ENCODE assay signal across 8 cellular contexts in genomic region chr7:117019786-117020604, GRCh38.
DNase-seq lines count a peak whose midpoint lies in the region; ATAC-seq and TF ChIP-seq lines count a peak whose summit lies in the region.

No MANE protein-coding gene starts in this region.

- no peaks in the 10 kb centered on the region for H3K9me3 ChIP-seq in uterus

- no peak overlapping the region for H3K4me3 ChIP-seq in GM23338
- H3K4me3 ChIP-seq in uterus, result peak overlapping the region; percentile 2 to 22

- TF ChIP-seq POLR2A in uterus (IDR thresholded peaks at IDR 0.05), result peak in 1 of 2 donors; percentile 49

- H3K27me3 Mint-ChIP-seq in GM23338 (ENCODE audit: insufficient read depth, low read depth, poor library complexity) (no peaks in the 10 kb centered on the region), endothelial cell (ENCODE audit: unreplicated experiment) (no peaks in the 10 kb centered on the region), memory B cell (no peaks in the 10 kb centered on the region)
- H3K27me3 Mint-ChIP-seq in stimulated activated naive CD8-positive, alpha-beta T cell treated with anti-CD3 and anti-CD28 coated beads, Interleukin-15, amount 100 ng/mL, for 72 hours, result no peaks in the 10 kb centered on the region

- no peaks in the 10 kb centered on the region; the same call in 1 of the 2 replicates for H3K79me2 ChIP-seq in GM23338 (replicated peaks; ENCODE audit: insufficient read depth)

- H3K27ac Mint-ChIP-seq in GM23338 (no peak overlapping the region), endothelial cell (ENCODE audit: unreplicated experiment) (no peak overlapping the region), memory B cell (no peak overlapping the region)
- H3K27ac Mint-ChIP-seq in stimulated activated naive CD8-positive, alpha-beta T cell treated with anti-CD3 and anti-CD28 coated beads, Interleukin-15, amount 100 ng/mL, for 72 hours, result no peak overlapping the region

- no peaks in the 10 kb centered on the region for H3K36me3 ChIP-seq in GM23338 (ENCODE audit: insufficient read depth)
- no peaks in the 10 kb centered on the region for H3K36me3 ChIP-seq in uterus

- no peaks in the 10 kb centered on the region for H4K20me1 ChIP-seq in GM23338 (replicated peaks; ENCODE audit: insufficient read depth)

- H3K4me1 Mint-ChIP-seq in GM23338 (peaks cover 3% of the 10 kb centered on the region; the same call in 2 of the 3 replicates), endothelial cell (ENCODE audit: unreplicated experiment) (peaks cover 16% of the 10 kb centered on the region), memory B cell (peaks cover 19% of the 10 kb centered on the region)
- H3K4me1 Mint-ChIP-seq in stimulated activated naive CD8-positive, alpha-beta T cell treated with anti-CD3 and anti-CD28 coated beads, Interleukin-15, amount 100 ng/mL, for 72 hours, result peaks cover 51% of the 10 kb centered on the region

- H3K4me3 Mint-ChIP-seq in GM23338 (no peak overlapping the region), endothelial cell (ENCODE audit: unreplicated experiment) (no peak overlapping the region), memory B cell (no peak overlapping the region)
- no peak overlapping the region for H3K4me3 Mint-ChIP-seq in stimulated activated naive CD8-positive, alpha-beta T cell treated with anti-CD3 and anti-CD28 coated beads, Interleukin-15, amount 100 ng/mL, for 72 hours

- H3K27ac ChIP-seq in GM23338 (ENCODE audit: low read depth), result 0 out of 2 replicates have a peak overlapping the region, but pooled peaks have one; percentile 48
- peak overlapping the region; percentile 54 to 58 for H3K27ac ChIP-seq in uterus

- H3K27me3 ChIP-seq in GM23338 (ENCODE audit: insufficient read depth), result no peaks in the 10 kb centered on the region
- H3K27me3 ChIP-seq in uterus, result no peaks in the 10 kb centered on the region

- H3K9me2 ChIP-seq in GM23338 (ENCODE audit: insufficient read depth), result no peaks in the 10 kb centered on the region

- H3F3A ChIP-seq in GM23338 (replicated peaks; ENCODE audit: low read depth), result no peaks in the 10 kb centered on the region

- peak overlapping the region; percentile 19; the same call in 1 of the 2 replicates for H3K4me2 ChIP-seq in GM23338

- TF ChIP-seq CTCF in GM23338 (conservative IDR thresholded peaks at IDR 0.05; ENCODE audit: low read depth in 2 of 2), result no peak
- TF ChIP-seq CTCF in endothelial cell (IDR thresholded peaks at IDR 0.05; ENCODE audit: unreplicated experiment), result no peak
- no peak for TF ChIP-seq CTCF in uterus (IDR thresholded peaks at IDR 0.05)

- peak overlapping the region; percentile 4; the same call in 1 of the 2 replicates for H2AFZ ChIP-seq in GM23338

- H3K9me3 Mint-ChIP-seq in GM23338, result no peaks in the 10 kb centered on the region
- no peaks in the 10 kb centered on the region for H3K9me3 Mint-ChIP-seq in endothelial cell (ENCODE audit: unreplicated experiment)
- no peaks in the 10 kb centered on the region for H3K9me3 Mint-ChIP-seq in memory B cell
- H3K9me3 Mint-ChIP-seq in stimulated activated naive CD8-positive, alpha-beta T cell treated with anti-CD3 and anti-CD28 coated beads, Interleukin-15, amount 100 ng/mL, for 72 hours, result no peaks in the 10 kb centered on the region

- ATAC-seq in GM23338 (peak; percentile 95), memory B cell (ENCODE audit: low read depth) (peak; percentile 73), HG03342 (IDR thresholded peaks at IDR 0.05; ENCODE audit: unreplicated experiment) (no peak)
- no peak for ATAC-seq in stimulated activated naive CD8-positive, alpha-beta T cell treated with anti-CD3 and anti-CD28 coated beads, Interleukin-15, amount 100 ng/mL, for 72 hours

- H3K4me1 ChIP-seq in GM23338 (ENCODE audit: insufficient read depth) (peaks cover 10% of the 10 kb centered on the region), uterus (no peaks in the 10 kb centered on the region)

- H3K36me3 Mint-ChIP-seq in GM23338 (ENCODE audit: low read depth) (no peaks in the 10 kb centered on the region), endothelial cell (ENCODE audit: low read depth, unreplicated experiment) (no peaks in the 10 kb centered on the region), memory B cell (no peaks in the 10 kb centered on the region)

- peak; percentile 65 for DNase-seq in GM23338 (ENCODE audit: low spot score)
- peak; percentile 83 for DNase-seq in NCI-H774 (lab: John Stamatoyannopoulos, UW)
- peak; percentile 61 for DNase-seq in endothelial cell (ENCODE audit: low spot score)
- DNase-seq in memory B cell (ENCODE audit: low spot score in 2 of 2), result no peak
- DNase-seq in uterus, result peak; percentile 57 to 77
- DNase-seq in GM19240 (ENCODE audit: insufficient read length, low spot score), result no peak
- DNase-seq in stimulated activated naive CD8-positive, alpha-beta T cell treated with anti-CD3 and anti-CD28 coated beads, Interleukin-15, amount 100 ng/mL, for 72 hours, result no peak

- intact Hi-C loops in uterus (cut with DNase I; ENCODE audit: low total_unique reads), result no loop called here

TF ChIP-seq in GM23338, 12 proteins besides CTCF, POLR2A, EP300 and RAD21:
- TF ChIP-seq EZH2 (IDR thresholded peaks at IDR 0.05; ENCODE audit: low read depth, unreplicated experiment), result no peak
- peak; percentile 81 for TF ChIP-seq CREB1 (CRISPR knock-in tag; IDR thresholded peaks at IDR 0.05; ENCODE audit: low read depth)

Comparison
In these comparisons a context has a peak if more than half of its experiments do, and no peak if none do; other contexts are left out.
1. ATAC-seq: peak in GM23338 (single experiment) and memory B cell (single experiment); none in HG03342 (single experiment) and stimulated activated naive CD8-positive, alpha-beta T cell treated with anti-CD3 and anti-CD28 coated beads, Interleukin-15, amount 100 ng/mL, for 72 hours (single experiment).
2. DNase-seq: peak in GM23338 (single experiment), NCI-H774 (single experiment), endothelial cell (single experiment) and uterus (2 of 2); none in memory B cell (0 of 2), GM19240 (single experiment) and stimulated activated naive CD8-positive, alpha-beta T cell treated with anti-CD3 and anti-CD28 coated beads, Interleukin-15, amount 100 ng/mL, for 72 hours (0 of 2).